In the genomic region with DNA sequence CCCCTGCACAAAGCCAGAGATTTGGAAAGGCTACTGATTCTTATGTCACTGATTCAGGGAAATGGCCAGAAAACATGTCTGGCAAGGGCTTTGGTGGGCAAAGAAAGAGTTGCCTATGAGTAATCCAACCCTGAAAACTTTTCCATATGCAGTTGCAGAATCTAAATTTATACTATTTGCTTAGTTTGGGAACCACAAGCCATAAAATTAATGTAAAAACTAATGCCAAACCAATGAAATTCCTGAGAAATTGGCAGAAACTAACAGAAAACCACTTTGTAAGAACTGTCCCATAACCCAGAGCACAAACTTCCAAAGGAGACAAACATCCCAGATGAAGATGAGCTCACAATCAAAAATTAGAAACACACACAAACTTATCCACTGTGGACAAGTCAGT, we compare ENCODE assay signal across 23 cellular contexts. TPM values are rescaled to one million over a fixed set of nuclear protein-coding genes. Genes with fewer than 3 reads are reported as not detected.
A peak's percentile ranks its signal among the peaks of the same experiment; 100 is the strongest.
DNase-seq lines count a peak whose midpoint lies in the region; ATAC-seq and TF ChIP-seq lines count a peak whose summit lies in the region.
"Had no signal": no experiment of that assay in that cellular context is flagged by ENCODE, and none has a peak within 500 bp of the region (broad histone marks: within the 10 kb centered on the region; RNA-seq: fewer than 3 reads in every experiment).

No MANE protein-coding gene starts in this region.

- H3K4me1 ChIP-seq in PC-3 (ENCODE audit: insufficient read depth, low read length): no peaks in the 10 kb centered on the region; the same call in 1 of the 2 replicates
- H3K4me1 ChIP-seq: Peyer's patch had no signal

- H3K9me2 ChIP-seq in PC-3 (replicated peaks; ENCODE audit: low read length): no peaks in the 10 kb centered on the region

- H3K36me3 ChIP-seq in PC-3 (ENCODE audit: low read depth, low read length): no peaks in the 10 kb centered on the region
- H3K36me3 ChIP-seq: Peyer's patch had no signal

- DNase-seq in AG04449 (ENCODE audit: low read depth, low spot score): peak; percentile 61
- peak; percentile 9 for DNase-seq in GM03348 (ENCODE audit: low spot score)
- DNase-seq in PC-3: peak; percentile 25
- DNase-seq in fibroblast of gingiva (ENCODE audit: low read depth): peak; percentile 35
- DNase-seq in NCI-H1436 (lab: John Stamatoyannopoulos, UW): no peak
- no peak for DNase-seq in NCI-H187 (lab: John Stamatoyannopoulos, UW)
- no peak for DNase-seq in anterior cingulate cortex (lab: John Stamatoyannopoulos, UW)
- no peak for DNase-seq in natural killer cell treated with Interleukin-12 subunit alpha and Interleukin-12 subunit beta and Interleukin-15 and Interleukin-18, amount 100 ng/mL, for 72 hours (ENCODE audit: low spot score)
- DNase-seq: 8988T; CD8-positive, alpha-beta T cell; DMS79; HCEC 1CT; KG1; MV-4-11; NCI-H1417; NCI-H1930; NCI-H345; NCI-H524 treated with DMSO at 0.1 percent for 48 hours; Peyer's patch had no signal

- CTCF ChIA-PET in AG04449 (lab: Yijun Ruan, JAX): no interaction called here
- CTCF ChIA-PET in PC-3 (lab: Charles Lee): no interaction called here

- H3K4me2 ChIP-seq in PC-3 (ENCODE audit: low read length): no peak overlapping the region
- H3K4me2 ChIP-seq: BLaER1 treated with 17β-estradiol and CSF1 and Interleukin-3, amounts not matched to agents 10 nM and 100 nM; GM23338 had no signal

- POLR2A ChIA-PET in AG04449 (lab: Yijun Ruan, JAX): no interaction called here
- POLR2A ChIA-PET in PC-3 (lab: Charles Lee; ENCODE audit: unreplicated experiment): no interaction called here

- H3K9me3 ChIP-seq in PC-3 (ENCODE audit: low read length): no peaks in the 10 kb centered on the region
- H3K9me3 ChIP-seq: Peyer's patch had no signal

- H4K20me1 ChIP-seq in PC-3 (ENCODE audit: low read length): no peaks in the 10 kb centered on the region

- ATAC-seq in PC-3: peak; percentile 55
- ATAC-seq in natural killer cell treated with Interleukin-12 subunit alpha and Interleukin-12 subunit beta and Interleukin-15 and Interleukin-18, amount 100 ng/mL, for 72 hours: no peak
- ATAC-seq: CD8-positive, alpha-beta T cell; GM23338; HepG2; Right ventricle myocardium inferior had no signal

- H3K4me3 Mint-ChIP-seq in natural killer cell treated with Interleukin-12 subunit alpha and Interleukin-12 subunit beta and Interleukin-15 and Interleukin-18, amount 100 ng/mL, for 72 hours: no peak overlapping the region
- H3K4me3 Mint-ChIP-seq: CD8-positive, alpha-beta T cell; GM23338 had no signal

- no peaks in the 10 kb centered on the region for H3K27me3 ChIP-seq in PC-3 (ENCODE audit: low read length)
- H3K27me3 ChIP-seq: BLaER1 treated with 17β-estradiol and CSF1 and Interleukin-3, amounts not matched to agents 10 nM and 100 nM; Peyer's patch had no signal

- H3F3A ChIP-seq in PC-3 (ENCODE audit: low read length, unreplicated experiment): no peaks in the 10 kb centered on the region

- peaks cover 0 to 6% of the 10 kb centered on the region in 2 donors for H3K4me1 Mint-ChIP-seq in natural killer cell treated with Interleukin-12 subunit alpha and Interleukin-12 subunit beta and Interleukin-15 and Interleukin-18, amount 100 ng/mL, for 72 hours (ENCODE audit: low read depth in 2 of 2)

- intact Hi-C loops in PC-3 (cut with micrococcal nuclease): no loop called here

- H3K4me3 ChIP-seq in AG04449 (ENCODE audit: low read depth, low read length) (no peak overlapping the region), PC-3 (ENCODE audit: low read length) (no peak overlapping the region)
- H3K4me3 ChIP-seq: BLaER1 treated with 17β-estradiol and CSF1 and Interleukin-3, amounts not matched to agents 10 nM and 100 nM; GM23338; Peyer's patch had no signal

- H3K27ac ChIP-seq in PC-3 (ENCODE audit: low read length): peak overlapping the region; percentile 43
- H3K27ac ChIP-seq: BLaER1 treated with 17β-estradiol and CSF1 and Interleukin-3, amounts not matched to agents 10 nM and 100 nM; Peyer's patch had no signal

- H3K27ac Mint-ChIP-seq in natural killer cell treated with Interleukin-12 subunit alpha and Interleukin-12 subunit beta and Interleukin-15 and Interleukin-18, amount 100 ng/mL, for 72 hours: no peak overlapping the region
- H3K27ac Mint-ChIP-seq: CD8-positive, alpha-beta T cell had no signal

- no peaks in the 10 kb centered on the region for H3K79me2 ChIP-seq in PC-3 (ENCODE audit: low read length)

- no peak for TF ChIP-seq CTCF in AG04449 (IDR thresholded peaks at IDR 0.05; ENCODE audit: insufficient read depth, low read length, missing control alignments)
- TF ChIP-seq CTCF in PC-3 (conservative IDR thresholded peaks at IDR 0.05; ENCODE audit: low read depth, low read length): no peak

- BruUV-seq in PC-3 (replicated peaks; lab: Mats Ljungman, UMichigan): no TSS peak

- no peaks in the 10 kb centered on the region for H3K27me3 Mint-ChIP-seq in natural killer cell treated with Interleukin-12 subunit alpha and Interleukin-12 subunit beta and Interleukin-15 and Interleukin-18, amount 100 ng/mL, for 72 hours

- no peak overlapping the region for H2AFZ ChIP-seq in PC-3 (ENCODE audit: low read length)
- H2AFZ ChIP-seq: GM23338 had no signal

- no peaks in the 10 kb centered on the region for H3K9me3 Mint-ChIP-seq in natural killer cell treated with Interleukin-12 subunit alpha and Interleukin-12 subunit beta and Interleukin-15 and Interleukin-18, amount 100 ng/mL, for 72 hours
- H3K9me3 Mint-ChIP-seq: CD8-positive, alpha-beta T cell; GM23338 had no signal

- H3K9ac ChIP-seq in PC-3 (ENCODE audit: low read length): no peak overlapping the region
- H3K9ac ChIP-seq: BLaER1 treated with 17β-estradiol and CSF1 and Interleukin-3, amounts not matched to agents 10 nM and 100 nM had no signal

- H3K36me3 Mint-ChIP-seq in natural killer cell treated with Interleukin-12 subunit alpha and Interleukin-12 subunit beta and Interleukin-15 and Interleukin-18, amount 100 ng/mL, for 72 hours: no peaks in the 10 kb centered on the region
- H3K36me3 Mint-ChIP-seq: CD8-positive, alpha-beta T cell had no signal

RNA-seq across cellular contexts. Expression of a gene that starts 48.8 kb away (rescaled TPM):
- total RNA-seq in PC-3 (2014; rRNA removed): 12.5 and 13.9 TPM in 2 replicates
- total RNA-seq in natural killer cell treated with Interleukin-12 subunit alpha and Interleukin-12 subunit beta and Interleukin-15 and Interleukin-18, amount 100 ng/mL, for 72 hours: 10 to 100 TPM in 1 of 2 donors, 1 to 10 TPM in 1; 6.1 to 10.3 TPM
- total RNA-seq: HepG2 had no signal

Comparison
In these comparisons a context has a peak if more than half of its experiments do, and no peak if none do; other contexts are left out.
1. DNase-seq: peak in AG04449 (single experiment), GM03348 (single experiment), PC-3 (single experiment) and fibroblast of gingiva (single experiment); none in NCI-H1436 (single experiment), NCI-H187 (0 of 2), anterior cingulate cortex (0 of 58) and natural killer cell treated with Interleukin-12 subunit alpha and Interleukin-12 subunit beta and Interleukin-15 and Interleukin-18, amount 100 ng/mL, for 72 hours (single experiment).